ENCODE assay signal across 8 cellular contexts in the genomic region with DNA sequence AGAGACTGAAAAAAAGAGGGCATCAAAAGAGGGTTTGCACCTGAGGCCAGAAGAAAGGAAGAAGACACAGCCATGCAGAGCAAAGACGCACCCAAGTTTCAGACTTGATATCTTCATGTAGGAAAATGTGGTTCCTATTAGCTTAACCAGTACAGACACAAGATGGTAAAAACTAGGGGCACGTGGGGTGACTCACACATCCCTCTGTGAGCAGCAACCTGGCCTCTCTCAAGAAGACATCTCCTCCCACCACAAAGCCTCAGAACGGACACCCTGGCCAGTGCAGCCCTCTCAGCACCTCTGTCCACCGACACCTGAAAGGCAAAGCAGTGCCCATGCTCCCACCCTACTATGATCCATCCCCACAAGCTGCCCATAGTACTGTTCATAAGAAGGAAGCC. TPM values are rescaled to one million over a fixed set of nuclear protein-coding genes. Genes with fewer than 3 reads are reported as not detected.
DNase-seq lines count a peak whose midpoint lies in the region; ATAC-seq and TF ChIP-seq lines count a peak whose summit lies in the region.

No MANE protein-coding gene starts in this region.

- CTCF ChIA-PET in OCI-LY7 (lab: Charles Lee; ENCODE audit: unreplicated experiment), result interaction anchor here (0.6 kb wide), 1 partner anchor 10 kb away, joined by 8 read pairs; no protein-coding TSS in a partner anchor

- peaks cover 67% of the 10 kb centered on the region for H3K4me1 ChIP-seq in OCI-LY7 (ENCODE audit: insufficient read depth, low read length, poor library complexity, severe bottlenecking)

- POLR2A ChIA-PET in OCI-LY7 (lab: Charles Lee), result interaction anchor here (0.7 to 2.0 kb wide), 2 partner anchors 9 to 17 kb away, joined by 3 to 5 read pairs; no protein-coding TSS in a partner anchor

- TF ChIP-seq CTCF in OCI-LY7 (conservative IDR thresholded peaks at IDR 0.05; ENCODE audit: low read length), result no peak

- no peak overlapping the region for H3K4me3 ChIP-seq in OCI-LY7 (ENCODE audit: low read depth, low read length, poor library complexity, severe bottlenecking)

- peak overlapping the region; percentile 39 for H3K4me2 ChIP-seq in OCI-LY7 (ENCODE audit: low read length)

- H3K36me3 Mint-ChIP-seq in activated naive CD4-positive, alpha-beta T cell treated with anti-CD3 and anti-CD28 coated beads, Interleukin-2, amount 50 U/mL, for 72 hours, result peaks cover 2 to 22% of the 10 kb centered on the region in 2 donors

- H3K9me3 Mint-ChIP-seq in activated naive CD4-positive, alpha-beta T cell treated with anti-CD3 and anti-CD28 coated beads, Interleukin-2, amount 50 U/mL, for 72 hours, result no peaks in the 10 kb centered on the region

- H4K20me1 ChIP-seq in OCI-LY7 (ENCODE audit: insufficient read depth, low read length), result no peaks in the 10 kb centered on the region

- peak; percentile 60 for DNase-seq in OCI-LY7 (ENCODE audit: low spot score)
- DNase-seq in activated naive CD4-positive, alpha-beta T cell treated with anti-CD3 and anti-CD28 coated beads, Interleukin-2, amount 50 U/mL, for 72 hours (ENCODE audit: low spot score in 2 of 2), result peak; percentile 38 to 75
- peak; percentile 78 for DNase-seq in stimulated activated CD4-positive, alpha-beta T cell treated with anti-CD3 and anti-CD28 coated beads, Interleukin-4, amount 100 ng/mL, for 24 hours
- no peak for DNase-seq in NCI-H2171 (lab: John Stamatoyannopoulos, UW)
- no peak for DNase-seq in NCI-H2029 (lab: John Stamatoyannopoulos, UW)
- no peak for DNase-seq in DMS 273 treated with DMSO at 0.1 percent for 48 hours (lab: John Stamatoyannopoulos, UW)
- no peak for DNase-seq in head of caudate nucleus

- BruUV-seq in OCI-LY7 (replicated peaks; lab: Mats Ljungman, UMichigan), result no TSS peak

- H3K36me3 ChIP-seq in OCI-LY7 (ENCODE audit: insufficient read depth, low read length), result no peaks in the 10 kb centered on the region

- H3K9me2 ChIP-seq in OCI-LY7 (ENCODE audit: insufficient read depth, low read length), result no peaks in the 10 kb centered on the region

- H2AFZ ChIP-seq in OCI-LY7 (ENCODE audit: low read length), result peak overlapping the region; percentile 27; the same call in 1 of the 2 replicates

- H3K27ac Mint-ChIP-seq in activated naive CD4-positive, alpha-beta T cell treated with anti-CD3 and anti-CD28 coated beads, Interleukin-2, amount 50 U/mL, for 72 hours, result peak overlapping the region; percentile 89 to 90

- peak overlapping the region; percentile 48 for H3K27ac ChIP-seq in OCI-LY7 (ENCODE audit: low read depth, low read length, poor library complexity, severe bottlenecking)

- intact Hi-C loops in OCI-LY7 (cut with micrococcal nuclease; ENCODE audit: unreplicated experiment), result loop anchor here (2.0 kb wide), 1 partner anchor 15 kb away; no protein-coding TSS in a partner anchor
- intact Hi-C loops in head of caudate nucleus (cut with DNase I), result no loop called here

- no peaks in the 10 kb centered on the region for H3K9me3 ChIP-seq in OCI-LY7 (ENCODE audit: low read length)

- ATAC-seq in GM19023 (IDR thresholded peaks at IDR 0.05; ENCODE audit: unreplicated experiment), result peak; percentile 46
- ATAC-seq in activated naive CD4-positive, alpha-beta T cell treated with anti-CD3 and anti-CD28 coated beads, Interleukin-2, amount 50 U/mL, for 72 hours, result peak; percentile 76 to 81

- no peaks in the 10 kb centered on the region for H3K79me2 ChIP-seq in OCI-LY7 (ENCODE audit: insufficient read depth, low read depth, low read length)

RNA-seq across cellular contexts. Expression of a gene that starts 33.3 kb away (rescaled TPM):
- total RNA-seq in OCI-LY7 (2014; rRNA removed; shearing (Covaris generic)), result 9.7 and 13.2 TPM in 2 replicates
- 25.8 and 26.1 TPM in 2 replicates for total RNA-seq in OCI-LY7 (2022)
- total RNA-seq in activated naive CD4-positive, alpha-beta T cell treated with anti-CD3 and anti-CD28 coated beads, Interleukin-2, amount 50 U/mL, for 72 hours, result 10 to 100 TPM; 28.9 to 60.2 TPM

RNA-seq across cellular contexts. Expression of a gene that starts 33.3 kb away (rescaled TPM):
- total RNA-seq in OCI-LY7 (2014; rRNA removed; shearing (Covaris generic)), result 1.7 and 2.1 TPM in 2 replicates
- 5.5 and 6.1 TPM in 2 replicates for total RNA-seq in OCI-LY7 (2022)
- total RNA-seq in activated naive CD4-positive, alpha-beta T cell treated with anti-CD3 and anti-CD28 coated beads, Interleukin-2, amount 50 U/mL, for 72 hours, result 1 to 10 TPM; 3.6 to 9.5 TPM

RNA-seq across cellular contexts. Expression of a gene that starts 50.2 kb away (rescaled TPM):
- total RNA-seq in OCI-LY7 (2014; rRNA removed; shearing (Covaris generic)), result 11.8 and 19.2 TPM in 2 replicates
- 53.7 and 55.3 TPM in 2 replicates for total RNA-seq in OCI-LY7 (2022)
- total RNA-seq in activated naive CD4-positive, alpha-beta T cell treated with anti-CD3 and anti-CD28 coated beads, Interleukin-2, amount 50 U/mL, for 72 hours, result 10 to 100 TPM; 44.1 to 66.6 TPM

Comparison
In these comparisons a context has a peak if more than half of its experiments do, and no peak if none do; other contexts are left out.
1. DNase-seq: peak in OCI-LY7 (single experiment), activated naive CD4-positive, alpha-beta T cell treated with anti-CD3 and anti-CD28 coated beads, Interleukin-2, amount 50 U/mL, for 72 hours (2 of 2) and stimulated activated CD4-positive, alpha-beta T cell treated with anti-CD3 and anti-CD28 coated beads, Interleukin-4, amount 100 ng/mL, for 24 hours (single experiment); none in NCI-H2171 (single experiment), NCI-H2029 (single experiment), DMS 273 treated with DMSO at 0.1 percent for 48 hours (single experiment) and head of caudate nucleus (0 of 42).